Comparison of ENCODE assay signal across 8 cellular contexts in the genomic region with DNA sequence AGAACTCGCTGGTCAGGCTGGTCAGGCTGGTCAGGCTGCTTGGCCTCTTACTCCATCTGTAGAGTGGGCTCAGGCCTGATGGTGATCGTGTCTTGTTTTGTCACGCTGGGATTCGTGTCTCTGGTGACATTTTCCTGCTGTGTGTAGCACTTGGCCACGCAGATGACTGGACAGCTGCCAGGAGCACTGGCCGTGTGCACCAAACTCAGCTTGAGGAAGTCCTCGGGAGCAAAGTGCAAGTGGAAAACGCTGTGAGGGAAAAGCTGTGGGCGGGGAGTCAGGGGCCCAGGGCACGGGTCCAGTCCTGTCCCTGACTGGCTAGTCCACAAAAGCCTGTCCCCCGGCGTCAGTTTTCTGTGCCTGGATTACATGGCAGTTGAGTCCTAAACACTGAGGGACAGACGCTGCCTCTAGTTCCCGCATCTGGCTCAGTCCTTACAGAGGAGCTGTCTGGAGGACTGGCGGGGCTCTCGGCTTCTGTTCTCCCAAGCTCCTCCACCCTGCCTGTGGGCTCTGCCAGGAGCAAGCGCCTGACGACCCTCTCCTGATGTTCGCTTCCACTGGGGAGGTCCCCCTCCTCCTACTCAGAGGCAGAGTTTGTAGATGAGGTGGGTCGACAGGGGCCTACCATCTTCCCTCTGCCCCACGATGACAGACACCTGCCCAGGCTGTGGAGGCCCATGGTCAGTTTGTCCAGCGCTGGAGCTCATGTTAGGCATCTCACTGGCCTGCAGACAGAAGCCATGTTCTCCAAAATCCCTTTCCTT. TPM values are rescaled to one million over a fixed set of nuclear protein-coding genes. Genes with fewer than 3 reads are reported as not detected.
DNase-seq lines count a peak whose midpoint lies in the region; ATAC-seq and TF ChIP-seq lines count a peak whose summit lies in the region.

No MANE protein-coding gene starts in this region.

- H2AFZ ChIP-seq in OCI-LY7 (ENCODE audit: low read length), result peak overlapping the region; percentile 4; the same call in 1 of the 2 replicates

- 18 to 19% methylated on average over 22 of the region's 22 CpGs for WGBS in aorta, 2 donors

- no peaks in the 10 kb centered on the region for H3K9me2 ChIP-seq in OCI-LY7 (ENCODE audit: insufficient read depth, low read length)

- ATAC-seq in naive B cell (ENCODE audit: low read depth in 2 of 2), result no peak
- ATAC-seq in aorta (ENCODE audit: low FRiP score), result peak; percentile 65
- ATAC-seq in HG03135 (IDR thresholded peaks at IDR 0.05; ENCODE audit: unreplicated experiment), result no peak
- ATAC-seq in HG02852 (IDR thresholded peaks at IDR 0.05; ENCODE audit: unreplicated experiment), result no peak

- H3K36me3 ChIP-seq in OCI-LY7 (ENCODE audit: insufficient read depth, low read length) (no peaks in the 10 kb centered on the region), aorta (ENCODE audit: control insufficient read depth in 1 of 2, insufficient read depth in 2 of 2, low read length in 1 of 2) (no peaks in the 10 kb centered on the region)
- no peaks in the 10 kb centered on the region for H3K36me3 ChIP-seq in effector memory CD4-positive, alpha-beta T cell (ENCODE audit: control insufficient read depth, insufficient read depth, low read length)

- H3K27ac Mint-ChIP-seq in naive B cell, result peak overlapping the region in 2 of 6 donors; percentile 67 to 76

- DNase-seq in GM04504 (ENCODE audit: low read depth) (peak; percentile 9), OCI-LY7 (ENCODE audit: low spot score) (no peak), naive B cell (no peak), aorta (peak; percentile 89 to 90), NCI-H510A treated with DMSO at 0.1 percent for 48 hours (lab: John Stamatoyannopoulos, UW) (no peak)
- no peak for DNase-seq in effector memory CD4-positive, alpha-beta T cell

- no peak overlapping the region for H3K27ac ChIP-seq in OCI-LY7 (ENCODE audit: low read depth, low read length, poor library complexity, severe bottlenecking)
- H3K27ac ChIP-seq in effector memory CD4-positive, alpha-beta T cell (ENCODE audit: insufficient read depth, low read length, poor library complexity, severe bottlenecking), result no peak overlapping the region
- peak overlapping the region in 1 of 2 donors; percentile 87 for H3K27ac ChIP-seq in aorta (ENCODE audit: low read depth in 1 of 2, low read length in 2 of 2)

- H3K79me2 ChIP-seq in OCI-LY7 (ENCODE audit: insufficient read depth, low read depth, low read length), result no peaks in the 10 kb centered on the region

- peak overlapping the region; percentile 98 for H3K4me2 ChIP-seq in OCI-LY7 (ENCODE audit: low read length)

- BruUV-seq in OCI-LY7 (replicated peaks; lab: Mats Ljungman, UMichigan), result no TSS peak

- TF ChIP-seq CTCF in OCI-LY7 (conservative IDR thresholded peaks at IDR 0.05; ENCODE audit: low read length), result no peak

- H4K20me1 ChIP-seq in OCI-LY7 (ENCODE audit: insufficient read depth, low read length), result no peaks in the 10 kb centered on the region

- POLR2A ChIA-PET in OCI-LY7 (lab: Charles Lee), result no interaction called here

- peaks cover 13% of the 10 kb centered on the region for H3K4me1 ChIP-seq in OCI-LY7 (ENCODE audit: insufficient read depth, low read length, poor library complexity, severe bottlenecking)
- H3K4me1 ChIP-seq in effector memory CD4-positive, alpha-beta T cell (ENCODE audit: control insufficient read depth, insufficient read depth, low read length, poor library complexity, severe bottlenecking), result peaks cover 14% of the 10 kb centered on the region
- H3K4me1 ChIP-seq in aorta (ENCODE audit: control insufficient read depth in 1 of 2, insufficient read depth in 2 of 2, low read length in 2 of 2), result no peaks in the 10 kb centered on the region

- peaks cover 13 to 29% (median 21%) of the 10 kb centered on the region in 3 donors for H3K4me1 Mint-ChIP-seq in naive B cell

- peaks cover 0 to 16% (median 3%) of the 10 kb centered on the region in 3 donors for H3K27me3 Mint-ChIP-seq in naive B cell

- H3K9me3 ChIP-seq in OCI-LY7 (ENCODE audit: low read length) (no peaks in the 10 kb centered on the region), aorta (ENCODE audit: control insufficient read depth, low read length) (no peaks in the 10 kb centered on the region)
- no peaks in the 10 kb centered on the region for H3K9me3 ChIP-seq in effector memory CD4-positive, alpha-beta T cell (ENCODE audit: control insufficient read depth, low read length)

- intact Hi-C loops in OCI-LY7 (cut with micrococcal nuclease; ENCODE audit: unreplicated experiment), result loop anchor here (10.0 kb wide), 1 partner anchor 839 kb away; a partner anchor contains a TSS
- intact Hi-C loops in aorta (cut with DNase I), result no loop called here

- H3K4me3 ChIP-seq in OCI-LY7 (ENCODE audit: low read depth, low read length, poor library complexity, severe bottlenecking), result peak overlapping the region; percentile 71
- peak overlapping the region; percentile 50 for H3K4me3 ChIP-seq in effector memory CD4-positive, alpha-beta T cell (ENCODE audit: insufficient read depth, low read depth, low read length, poor library complexity, severe bottlenecking)
- H3K4me3 ChIP-seq in aorta (ENCODE audit: low read length in 2 of 2), result peak overlapping the region in 1 of 2 donors; percentile 9

- no peaks in the 10 kb centered on the region for H3K36me3 Mint-ChIP-seq in naive B cell

- CTCF ChIA-PET in OCI-LY7 (lab: Charles Lee; ENCODE audit: unreplicated experiment), result no interaction called here

- peak overlapping the region; percentile 85 to 95 (median 90) for H3K4me3 Mint-ChIP-seq in naive B cell

- H3K27me3 ChIP-seq in effector memory CD4-positive, alpha-beta T cell (replicated peaks; ENCODE audit: control insufficient read depth, insufficient read depth, low read length, poor library complexity, severe bottlenecking), result no peaks in the 10 kb centered on the region
- no peaks in the 10 kb centered on the region for H3K27me3 ChIP-seq in aorta (ENCODE audit: control insufficient read depth in 1 of 2, insufficient read depth in 2 of 2, low read length in 1 of 2)

- no peaks in the 10 kb centered on the region for H3K9me3 Mint-ChIP-seq in naive B cell

RNA-seq across cellular contexts. Expression of a gene that starts 35.9 kb away (rescaled TPM):
- total RNA-seq in OCI-LY7 (2014; rRNA removed; shearing (Covaris generic)), result 27.4 and 33.4 TPM in 2 replicates
- 31.3 and 43.7 TPM in 2 replicates for total RNA-seq in OCI-LY7 (2022)
- 10 to 100 TPM; 29.8 to 36.1 (median 32.2) TPM for polyA plus RNA-seq in naive B cell (ENCODE audit: low read depth in 6 of 6)
- 10 to 100 TPM; 16.1 to 22.0 TPM for total RNA-seq in aorta
- 10 to 100 TPM; 11.1 to 21.2 TPM for polyA plus RNA-seq in aorta

Comparison
In these comparisons a context has a peak if more than half of its experiments do, and no peak if none do; other contexts are left out.
1. DNase-seq: peak in GM04504 (single experiment) and aorta (2 of 2); none in OCI-LY7 (single experiment), effector memory CD4-positive, alpha-beta T cell (0 of 3), naive B cell (single experiment) and NCI-H510A treated with DMSO at 0.1 percent for 48 hours (single experiment).